8 cellular contexts compared by ENCODE assay signal in genomic region chr11:126355926-126356897, GRCh38. TPM values are rescaled to one million over a fixed set of nuclear protein-coding genes. Genes with fewer than 3 reads are reported as not detected.
A peak's percentile ranks its signal among the peaks of the same experiment; 100 is the strongest.
DNase-seq lines count a peak whose midpoint lies in the region; ATAC-seq and TF ChIP-seq lines count a peak whose summit lies in the region.

No MANE protein-coding gene starts in this region.

- ATAC-seq in HG03045 (IDR thresholded peaks at IDR 0.05; ENCODE audit: unreplicated experiment) (peak; percentile 20), lower lobe of right lung (peak; percentile 44 to 48)

- H3K4me1 ChIP-seq in ectodermal cell (ENCODE audit: control insufficient read depth, insufficient read depth, low read length) (peaks cover 26% of the 10 kb centered on the region), lower lobe of right lung (peaks cover 80% of the 10 kb centered on the region)

- H3K4me2 ChIP-seq in SU-DHL-6 (ENCODE audit: low read depth, low read length, poor library complexity, severe bottlenecking) = peak overlapping the region; percentile 52

- DNase-seq in activated T-cell treated with anti-CD3 and anti-CD28 coated beads, Interleukin-2, amount 50 U/mL, for 1 hour = peak; percentile 23
- DNase-seq in activated T-cell treated with anti-CD3 and anti-CD28 coated beads for 4 hours = no peak
- DNase-seq in lower lobe of right lung = peak; percentile 66
- peak; percentile 87 for DNase-seq in superior temporal gyrus (ENCODE audit: extremely low spot score)
- DNase-seq in NCI-H2227 (lab: John Stamatoyannopoulos, UW; ENCODE audit: unreplicated experiment) = no peak

- H3F3A ChIP-seq in SU-DHL-6 (ENCODE audit: insufficient read depth) = no peaks in the 10 kb centered on the region

- peak overlapping the region; percentile 45 for H3K4me3 ChIP-seq in SU-DHL-6 (ENCODE audit: insufficient read depth, low read length, poor library complexity, severe bottlenecking)
- H3K4me3 ChIP-seq in ectodermal cell (ENCODE audit: insufficient read depth, low read depth, low read length) = peak overlapping the region; percentile 76
- H3K4me3 ChIP-seq in lower lobe of right lung = peak overlapping the region; percentile 72

- H3K9me3 ChIP-seq in SU-DHL-6 (ENCODE audit: insufficient read depth, low read length) (no peaks in the 10 kb centered on the region), ectodermal cell (ENCODE audit: control insufficient read depth, low read length) (no peaks in the 10 kb centered on the region), lower lobe of right lung (no peaks in the 10 kb centered on the region)

- no peak for TF ChIP-seq CTCF in SU-DHL-6 (IDR thresholded peaks at IDR 0.05; ENCODE audit: insufficient read depth, low read length, poor library complexity, severe bottlenecking)
- no peak for TF ChIP-seq CTCF in lower lobe of right lung (IDR thresholded peaks at IDR 0.05)

- no peaks in the 10 kb centered on the region for H3K79me2 ChIP-seq in SU-DHL-6 (ENCODE audit: insufficient read depth, low read length)

- no peaks in the 10 kb centered on the region for H3K9me2 ChIP-seq in SU-DHL-6 (replicated peaks; ENCODE audit: insufficient read depth, low read length)

- intact Hi-C loops in lower lobe of right lung (cut with DNase I) = no loop called here

- H3K27ac ChIP-seq in SU-DHL-6 (ENCODE audit: low read depth, low read length) = no peak overlapping the region
- H3K27ac ChIP-seq in ectodermal cell (ENCODE audit: insufficient read depth, low read depth, low read length, poor library complexity, severe bottlenecking) = no peak overlapping the region
- peak overlapping the region; percentile 76 for H3K27ac ChIP-seq in lower lobe of right lung

- H4K20me1 ChIP-seq in SU-DHL-6 (ENCODE audit: low read depth, low read length) = no peaks in the 10 kb centered on the region

- peak overlapping the region; percentile 19 for H2AFZ ChIP-seq in SU-DHL-6 (ENCODE audit: low read depth, low read length, severe bottlenecking)

- WGBS in ectodermal cell, 2 experiments = 21% methylated on average over 46 of the region's 46 CpGs

- H3K36me3 ChIP-seq in SU-DHL-6 (ENCODE audit: low read length) = no peaks in the 10 kb centered on the region
- no peaks in the 10 kb centered on the region for H3K36me3 ChIP-seq in ectodermal cell (ENCODE audit: control insufficient read depth, insufficient read depth, low read length)
- no peaks in the 10 kb centered on the region for H3K36me3 ChIP-seq in lower lobe of right lung

- H3K9ac ChIP-seq in SU-DHL-6 (ENCODE audit: low read length) = peak overlapping the region; percentile 79

- H3K27me3 ChIP-seq in SU-DHL-6 (ENCODE audit: low read length) (no peaks in the 10 kb centered on the region), ectodermal cell (ENCODE audit: control insufficient read depth, insufficient read depth, low read length, poor library complexity, severe bottlenecking) (no peaks in the 10 kb centered on the region), lower lobe of right lung (ENCODE audit: low read depth) (no peaks in the 10 kb centered on the region)

RNA-seq across cellular contexts. Expression of gene ST3GAL4, which starts 0.7 kb away (rescaled TPM):
- polyA plus RNA-seq in ectodermal cell (2013, experiment 1 of 4) = 16.6 TPM
- polyA plus RNA-seq in ectodermal cell (2013, experiment 2 of 4) = 16.3 TPM
- 13.0 TPM for polyA plus RNA-seq in ectodermal cell (2013, experiment 3 of 4)
- 14.2 TPM for polyA plus RNA-seq in ectodermal cell (2013, experiment 4 of 4)
- 26.2 TPM for total RNA-seq in lower lobe of right lung

RNA-seq across cellular contexts. Expression of gene DCPS, which starts 52.4 kb away (rescaled TPM):
- 33.6 TPM for polyA plus RNA-seq in ectodermal cell (2013, experiment 1 of 4)
- 33.5 TPM for polyA plus RNA-seq in ectodermal cell (2013, experiment 2 of 4)
- polyA plus RNA-seq in ectodermal cell (2013, experiment 3 of 4) = 25.9 TPM
- 25.5 TPM for polyA plus RNA-seq in ectodermal cell (2013, experiment 4 of 4)
- total RNA-seq in lower lobe of right lung = 14.7 TPM

Comparison
In these comparisons a context has a peak if more than half of its experiments do, and no peak if none do; other contexts are left out.
1. DNase-seq: peak in activated T-cell treated with anti-CD3 and anti-CD28 coated beads, Interleukin-2, amount 50 U/mL, for 1 hour (single experiment), lower lobe of right lung (single experiment) and superior temporal gyrus (single experiment); none in activated T-cell treated with anti-CD3 and anti-CD28 coated beads for 4 hours (single experiment) and NCI-H2227 (single experiment).
2. Peak in every context shown above with its lines, with median percentiles within 50 percentile points of each other: H3K4me3 ChIP-seq.